9 cellular contexts compared by ENCODE assay signal in the genomic region with DNA sequence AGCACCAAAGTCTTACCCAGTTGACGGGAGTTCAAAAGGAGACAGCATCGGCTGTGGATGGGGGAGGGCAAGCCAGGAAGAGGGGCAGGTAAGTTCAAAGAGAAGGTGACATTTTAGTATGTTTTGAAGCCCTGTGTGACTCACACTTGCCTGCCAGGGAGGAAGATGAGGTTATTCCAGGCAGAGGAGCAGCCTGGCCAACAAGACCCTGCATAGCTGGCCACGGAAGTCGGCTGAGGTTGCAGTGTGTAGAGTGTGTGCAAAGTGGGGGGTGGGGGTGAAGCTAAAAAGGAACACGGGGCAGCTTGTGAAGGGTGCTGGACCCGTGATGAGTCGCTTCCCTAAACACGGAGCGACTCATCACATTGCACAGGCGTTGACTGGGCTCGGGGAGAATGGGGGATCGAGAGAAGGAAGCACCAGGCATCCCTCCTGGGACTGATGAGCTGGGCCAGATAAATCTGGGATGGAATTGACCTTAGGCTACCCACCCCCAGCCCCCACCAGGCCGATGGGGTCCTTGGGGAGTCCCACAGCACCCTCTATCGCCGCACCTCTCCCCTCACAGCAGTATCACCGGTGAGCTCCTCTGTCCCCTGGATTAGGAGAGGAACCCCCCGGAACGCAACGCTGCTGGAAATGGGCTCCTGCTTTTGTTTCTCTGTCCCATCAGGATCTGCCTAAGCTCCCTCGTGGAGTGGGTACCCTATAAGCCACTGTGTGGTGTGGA.
DNase-seq lines count a peak whose midpoint lies in the region; ATAC-seq and TF ChIP-seq lines count a peak whose summit lies in the region.
"Had no signal": no experiment of that assay in that cellular context is flagged by ENCODE, and none has a peak within 500 bp of the region (broad histone marks: within the 10 kb centered on the region; RNA-seq: fewer than 3 reads in every experiment).

No MANE protein-coding gene starts in this region.

- TF ChIP-seq POLR2A in GM18505 (IDR thresholded peaks at IDR 0.05; ENCODE audit: borderline replicate concordance, extremely low read depth, insufficient read depth, insufficient read length): no peak

- ATAC-seq in GM18519 (IDR thresholded peaks at IDR 0.05; ENCODE audit: low FRiP score, unreplicated experiment) (no peak), GM18505 (IDR thresholded peaks at IDR 0.05; ENCODE audit: unreplicated experiment) (no peak)

- H3K4me3 ChIP-seq in fibroblast of mammary gland (ENCODE audit: control insufficient read depth, low read depth, low read length): no peak overlapping the region
- H3K4me3 ChIP-seq: testis had no signal

- TF ChIP-seq CTCF in fibroblast of mammary gland (conservative IDR thresholded peaks at IDR 0.05; ENCODE audit: control insufficient read depth, insufficient read depth, low read depth, low read length): no peak

- DNase-seq in NOMO-1 treated with DMSO at 0.1 percent for 48 hours (lab: John Stamatoyannopoulos, UW; ENCODE audit: unreplicated experiment): peak; percentile 39
- DNase-seq in activated CD8-positive, alpha-beta memory T cell treated with anti-CD3 and anti-CD28 coated beads for 24 hours: peak; percentile 85
- DNase-seq in fibroblast of mammary gland (ENCODE audit: low read depth): peak; percentile 2
- DNase-seq in stimulated activated CD8-positive, alpha-beta memory T cell treated with anti-CD3 and anti-CD28 coated beads, Interleukin-4, amount 100 ng/mL, for 1 hour (ENCODE audit: low read depth in 2 of 2, low spot score in 1 of 2): peak; percentile 32 to 52
- DNase-seq in medulla oblongata (ENCODE audit: extremely low spot score): no peak
- no peak for DNase-seq in NCI-H524 (lab: John Stamatoyannopoulos, UW)
- DNase-seq: testis had no signal

Comparison
In these comparisons a context has a peak if more than half of its experiments do, and no peak if none do; other contexts are left out.
1. DNase-seq: peak in NOMO-1 treated with DMSO at 0.1 percent for 48 hours (single experiment), activated CD8-positive, alpha-beta memory T cell treated with anti-CD3 and anti-CD28 coated beads for 24 hours (single experiment), fibroblast of mammary gland (single experiment) and stimulated activated CD8-positive, alpha-beta memory T cell treated with anti-CD3 and anti-CD28 coated beads, Interleukin-4, amount 100 ng/mL, for 1 hour (2 of 2); none in medulla oblongata (single experiment) and NCI-H524 (0 of 2).